1 cellular context compared by ENCODE assay signal in the genomic region with DNA sequence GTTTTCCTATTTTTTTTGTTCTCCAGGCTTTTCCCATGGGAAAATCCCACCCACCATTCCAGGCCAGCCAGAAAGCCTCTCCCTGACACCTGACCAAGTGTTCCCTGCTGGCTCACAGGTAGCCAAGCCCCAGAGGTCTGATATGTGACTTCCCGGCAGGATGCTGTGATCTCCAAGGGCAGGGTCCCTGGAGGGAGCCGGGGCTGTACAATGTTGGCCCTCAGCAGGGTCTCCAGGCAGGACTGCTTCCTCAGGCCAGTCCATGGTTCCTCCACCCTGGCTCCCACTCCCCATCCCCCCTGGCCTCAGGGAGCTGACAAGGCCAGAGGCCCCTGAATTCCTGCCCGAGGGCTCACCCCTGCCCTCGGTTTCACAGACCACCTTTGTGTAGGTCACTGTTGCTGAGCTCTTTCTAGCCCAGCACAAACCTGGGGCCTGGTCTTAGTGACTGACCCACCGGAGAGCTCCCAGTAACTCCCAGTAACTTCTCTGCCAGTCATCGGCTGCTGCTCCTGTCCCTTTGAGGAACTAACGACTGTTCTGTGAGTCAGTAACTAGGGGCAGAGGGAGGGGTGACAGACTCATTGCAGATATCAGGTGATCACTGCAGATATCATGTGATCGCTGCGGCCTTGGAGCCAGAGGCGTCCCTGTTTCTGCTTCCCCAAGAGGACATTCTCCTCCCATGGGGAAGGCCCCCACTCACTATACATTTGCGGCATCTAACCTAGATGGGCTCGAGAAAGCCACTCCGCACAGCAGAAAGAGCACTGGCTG.
TF ChIP-seq lines count a peak whose summit lies in the region.

No MANE protein-coding gene starts in this region.

TF ChIP-seq in HepG2, 621 proteins besides CTCF, POLR2A, EP300 and RAD21 (continued from another document and continues in another):
- TF ChIP-seq, protein P1, sequence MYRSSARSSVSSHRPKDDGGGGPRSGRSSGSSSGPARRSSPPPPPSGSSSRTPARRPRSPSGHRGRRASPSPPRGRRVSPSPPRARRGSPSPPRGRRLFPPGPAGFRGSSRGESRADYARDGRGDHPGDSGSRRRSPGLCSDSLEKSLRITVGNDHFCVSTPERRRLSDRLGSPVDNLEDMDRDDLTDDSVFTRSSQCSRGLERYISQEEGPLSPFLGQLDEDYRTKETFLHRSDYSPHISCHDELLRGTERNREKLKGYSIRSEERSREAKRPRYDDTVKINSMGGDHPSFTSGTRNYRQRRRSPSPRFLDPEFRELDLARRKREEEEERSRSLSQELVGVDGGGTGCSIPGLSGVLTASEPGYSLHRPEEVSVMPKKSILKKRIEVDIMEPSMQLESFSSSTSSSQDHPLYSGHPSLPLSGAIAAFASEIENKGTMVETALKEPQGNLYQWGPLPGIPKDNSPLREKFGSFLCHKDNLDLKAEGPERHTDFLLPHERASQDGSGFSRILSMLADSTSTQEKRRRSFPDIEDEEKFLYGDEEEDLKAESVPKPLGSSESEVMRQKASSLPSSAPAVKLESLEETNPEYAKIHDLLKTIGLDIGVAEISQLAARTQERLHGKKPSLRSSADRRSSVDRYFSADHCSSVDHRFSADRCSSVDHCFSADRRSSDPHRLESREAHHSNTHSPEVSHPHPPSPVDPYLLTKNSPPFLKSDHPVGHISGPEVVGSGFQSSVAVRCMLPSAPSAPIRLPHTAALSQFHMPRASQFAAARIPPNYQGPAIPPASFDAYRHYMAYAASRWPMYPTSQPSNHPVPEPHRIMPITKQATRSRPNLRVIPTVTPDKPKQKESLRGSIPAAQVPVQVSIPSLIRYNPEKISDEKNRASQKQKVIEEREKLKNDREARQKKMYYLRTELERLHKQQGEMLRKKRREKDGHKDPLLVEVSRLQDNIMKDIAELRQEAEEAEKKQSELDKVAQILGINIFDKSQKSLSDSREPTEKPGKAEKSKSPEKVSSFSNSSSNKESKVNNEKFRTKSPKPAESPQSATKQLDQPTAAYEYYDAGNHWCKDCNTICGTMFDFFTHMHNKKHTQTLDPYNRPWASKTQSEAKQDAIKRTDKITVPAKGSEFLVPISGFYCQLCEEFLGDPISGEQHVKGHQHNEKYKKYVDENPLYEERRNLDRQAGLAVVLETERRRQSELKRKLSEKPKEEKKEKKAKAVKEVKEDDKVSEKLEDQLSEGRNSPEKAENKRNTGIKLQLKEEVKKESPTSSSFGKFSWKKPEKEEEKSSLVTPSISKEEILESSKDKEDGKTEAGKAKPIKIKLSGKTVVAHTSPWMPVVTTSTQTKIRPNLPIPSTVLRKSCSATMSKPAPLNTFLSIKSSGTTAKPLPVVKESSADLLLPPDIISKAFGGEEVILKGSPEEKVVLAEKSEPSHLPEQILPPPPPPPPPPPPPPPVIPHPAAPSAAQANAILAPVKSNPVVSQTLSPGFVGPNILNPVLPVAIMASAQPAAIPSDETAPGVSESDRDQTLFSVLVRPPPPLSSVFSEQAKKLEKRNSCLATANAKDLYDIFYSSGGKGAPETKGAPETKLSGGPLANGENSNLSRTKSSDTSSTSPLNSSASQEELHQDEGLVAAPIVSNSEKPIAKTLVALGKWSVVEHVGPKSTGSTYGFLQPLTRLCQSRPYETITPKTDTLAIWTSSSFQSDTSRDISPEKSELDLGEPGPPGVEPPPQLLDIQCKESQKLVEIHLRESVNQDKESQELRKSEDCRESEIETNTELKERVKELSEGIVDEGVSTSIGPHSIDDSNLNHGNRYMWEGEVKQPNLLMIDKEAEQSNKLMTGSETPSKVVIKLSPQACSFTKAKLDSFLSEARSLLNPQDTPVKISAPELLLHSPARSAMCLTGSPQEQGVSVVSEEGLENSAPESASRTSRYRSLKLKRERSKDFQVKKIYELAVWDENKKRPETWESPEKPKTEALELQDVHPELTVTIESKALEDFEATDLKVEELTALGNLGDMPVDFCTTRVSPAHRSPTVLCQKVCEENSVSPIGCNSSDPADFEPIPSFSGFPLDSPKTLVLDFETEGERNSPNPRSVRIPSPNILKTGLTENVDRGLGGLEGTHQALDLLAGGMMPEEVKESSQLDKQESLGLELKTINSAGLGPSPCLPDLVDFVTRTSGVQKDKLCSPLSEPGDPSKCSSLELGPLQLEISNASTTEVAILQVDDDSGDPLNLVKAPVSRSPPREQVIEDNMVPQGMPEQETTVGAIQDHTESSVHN (CRISPR knock-in tag; IDR thresholded peaks at IDR 0.05): no peak
- TF ChIP-seq, protein P2, sequence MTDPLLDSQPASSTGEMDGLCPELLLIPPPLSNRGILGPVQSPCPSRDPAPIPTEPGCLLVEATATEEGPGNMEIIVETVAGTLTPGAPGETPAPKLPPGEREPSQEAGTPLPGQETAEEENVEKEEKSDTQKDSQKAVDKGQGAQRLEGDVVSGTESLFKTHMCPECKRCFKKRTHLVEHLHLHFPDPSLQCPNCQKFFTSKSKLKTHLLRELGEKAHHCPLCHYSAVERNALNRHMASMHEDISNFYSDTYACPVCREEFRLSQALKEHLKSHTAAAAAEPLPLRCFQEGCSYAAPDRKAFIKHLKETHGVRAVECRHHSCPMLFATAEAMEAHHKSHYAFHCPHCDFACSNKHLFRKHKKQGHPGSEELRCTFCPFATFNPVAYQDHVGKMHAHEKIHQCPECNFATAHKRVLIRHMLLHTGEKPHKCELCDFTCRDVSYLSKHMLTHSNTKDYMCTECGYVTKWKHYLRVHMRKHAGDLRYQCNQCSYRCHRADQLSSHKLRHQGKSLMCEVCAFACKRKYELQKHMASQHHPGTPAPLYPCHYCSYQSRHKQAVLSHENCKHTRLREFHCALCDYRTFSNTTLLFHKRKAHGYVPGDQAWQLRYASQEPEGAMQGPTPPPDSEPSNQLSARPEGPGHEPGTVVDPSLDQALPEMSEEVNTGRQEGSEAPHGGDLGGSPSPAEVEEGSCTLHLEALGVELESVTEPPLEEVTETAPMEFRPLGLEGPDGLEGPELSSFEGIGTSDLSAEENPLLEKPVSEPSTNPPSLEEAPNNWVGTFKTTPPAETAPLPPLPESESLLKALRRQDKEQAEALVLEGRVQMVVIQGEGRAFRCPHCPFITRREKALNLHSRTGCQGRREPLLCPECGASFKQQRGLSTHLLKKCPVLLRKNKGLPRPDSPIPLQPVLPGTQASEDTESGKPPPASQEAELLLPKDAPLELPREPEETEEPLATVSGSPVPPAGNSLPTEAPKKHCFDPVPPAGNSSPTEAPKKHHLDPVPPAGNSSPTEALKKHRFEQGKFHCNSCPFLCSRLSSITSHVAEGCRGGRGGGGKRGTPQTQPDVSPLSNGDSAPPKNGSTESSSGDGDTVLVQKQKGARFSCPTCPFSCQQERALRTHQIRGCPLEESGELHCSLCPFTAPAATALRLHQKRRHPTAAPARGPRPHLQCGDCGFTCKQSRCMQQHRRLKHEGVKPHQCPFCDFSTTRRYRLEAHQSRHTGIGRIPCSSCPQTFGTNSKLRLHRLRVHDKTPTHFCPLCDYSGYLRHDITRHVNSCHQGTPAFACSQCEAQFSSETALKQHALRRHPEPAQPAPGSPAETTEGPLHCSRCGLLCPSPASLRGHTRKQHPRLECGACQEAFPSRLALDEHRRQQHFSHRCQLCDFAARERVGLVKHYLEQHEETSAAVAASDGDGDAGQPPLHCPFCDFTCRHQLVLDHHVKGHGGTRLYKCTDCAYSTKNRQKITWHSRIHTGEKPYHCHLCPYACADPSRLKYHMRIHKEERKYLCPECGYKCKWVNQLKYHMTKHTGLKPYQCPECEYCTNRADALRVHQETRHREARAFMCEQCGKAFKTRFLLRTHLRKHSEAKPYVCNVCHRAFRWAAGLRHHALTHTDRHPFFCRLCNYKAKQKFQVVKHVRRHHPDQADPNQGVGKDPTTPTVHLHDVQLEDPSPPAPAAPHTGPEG (CRISPR knock-in tag; IDR thresholded peaks at IDR 0.05): no peak
- TF ChIP-seq ZNF563 (CRISPR knock-in tag; IDR thresholded peaks at IDR 0.05) (no peak), ZNF124 (CRISPR knock-in tag; IDR thresholded peaks at IDR 0.05) (no peak), SOX6 (IDR thresholded peaks at IDR 0.05) (no peak), SOX6 (CRISPR knock-in tag; IDR thresholded peaks at IDR 0.05) (no peak; the same call in 1 of the 2 replicates), ISX (CRISPR knock-in tag; conservative IDR thresholded peaks at IDR 0.05) (no peak), BRCA1 (CRISPR knock-in tag; IDR thresholded peaks at IDR 0.05) (no peak), MBD4 (IDR thresholded peaks at IDR 0.05; ENCODE audit: borderline replicate concordance, low read length) (no peak), MYNN (CRISPR knock-in tag; IDR thresholded peaks at IDR 0.05; ENCODE audit: low read depth) (no peak), MXD4 (CRISPR knock-in tag; IDR thresholded peaks at IDR 0.05) (no peak), ZNF558 (CRISPR knock-in tag; IDR thresholded peaks at IDR 0.05; ENCODE audit: borderline replicate concordance) (no peak), THYN1 (CRISPR knock-in tag; IDR thresholded peaks at IDR 0.05; ENCODE audit: borderline replicate concordance, low read depth) (no peak), ZNF841 (CRISPR knock-in tag; IDR thresholded peaks at IDR 0.05; ENCODE audit: borderline replicate concordance) (no peak), ISL2 (CRISPR knock-in tag; IDR thresholded peaks at IDR 0.05) (no peak), SRY (CRISPR knock-in tag; IDR thresholded peaks at IDR 0.05) (peak; percentile 89; the same call in 1 of the 2 replicates), ZFP36L1 (CRISPR knock-in tag; IDR thresholded peaks at IDR 0.05) (no peak), PAWR (CRISPR knock-in tag; IDR thresholded peaks at IDR 0.05; ENCODE audit: borderline replicate concordance) (no peak), ATM (IDR thresholded peaks at IDR 0.05; ENCODE audit: borderline replicate concordance) (no peak), ZNF670 (CRISPR knock-in tag; IDR thresholded peaks at IDR 0.05; ENCODE audit: borderline replicate concordance) (0 out of 2 replicates have a peak, but pooled peaks have one; percentile 48), ZNF292 (CRISPR knock-in tag; IDR thresholded peaks at IDR 0.05; ENCODE audit: borderline replicate concordance, low read depth) (peak; percentile 68)
- TF ChIP-seq, protein P3, sequence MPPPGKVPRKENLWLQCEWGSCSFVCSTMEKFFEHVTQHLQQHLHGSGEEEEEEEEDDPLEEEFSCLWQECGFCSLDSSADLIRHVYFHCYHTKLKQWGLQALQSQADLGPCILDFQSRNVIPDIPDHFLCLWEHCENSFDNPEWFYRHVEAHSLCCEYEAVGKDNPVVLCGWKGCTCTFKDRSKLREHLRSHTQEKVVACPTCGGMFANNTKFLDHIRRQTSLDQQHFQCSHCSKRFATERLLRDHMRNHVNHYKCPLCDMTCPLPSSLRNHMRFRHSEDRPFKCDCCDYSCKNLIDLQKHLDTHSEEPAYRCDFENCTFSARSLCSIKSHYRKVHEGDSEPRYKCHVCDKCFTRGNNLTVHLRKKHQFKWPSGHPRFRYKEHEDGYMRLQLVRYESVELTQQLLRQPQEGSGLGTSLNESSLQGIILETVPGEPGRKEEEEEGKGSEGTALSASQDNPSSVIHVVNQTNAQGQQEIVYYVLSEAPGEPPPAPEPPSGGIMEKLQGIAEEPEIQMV (CRISPR knock-in tag; IDR thresholded peaks at IDR 0.05; ENCODE audit: low read depth): no peak
- TF ChIP-seq, protein P4, sequence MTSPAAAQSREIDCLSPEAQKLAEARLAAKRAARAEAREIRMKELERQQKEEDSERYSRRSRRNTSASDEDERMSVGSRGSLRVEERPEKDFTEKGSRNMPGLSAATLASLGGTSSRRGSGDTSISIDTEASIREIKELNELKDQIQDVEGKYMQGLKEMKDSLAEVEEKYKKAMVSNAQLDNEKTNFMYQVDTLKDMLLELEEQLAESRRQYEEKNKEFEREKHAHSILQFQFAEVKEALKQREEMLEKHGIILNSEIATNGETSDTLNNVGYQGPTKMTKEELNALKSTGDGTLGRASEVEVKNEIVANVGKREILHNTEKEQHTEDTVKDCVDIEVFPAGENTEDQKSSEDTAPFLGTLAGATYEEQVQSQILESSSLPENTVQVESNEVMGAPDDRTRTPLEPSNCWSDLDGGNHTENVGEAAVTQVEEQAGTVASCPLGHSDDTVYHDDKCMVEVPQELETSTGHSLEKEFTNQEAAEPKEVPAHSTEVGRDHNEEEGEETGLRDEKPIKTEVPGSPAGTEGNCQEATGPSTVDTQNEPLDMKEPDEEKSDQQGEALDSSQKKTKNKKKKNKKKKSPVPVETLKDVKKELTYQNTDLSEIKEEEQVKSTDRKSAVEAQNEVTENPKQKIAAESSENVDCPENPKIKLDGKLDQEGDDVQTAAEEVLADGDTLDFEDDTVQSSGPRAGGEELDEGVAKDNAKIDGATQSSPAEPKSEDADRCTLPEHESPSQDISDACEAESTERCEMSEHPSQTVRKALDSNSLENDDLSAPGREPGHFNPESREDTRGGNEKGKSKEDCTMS (CRISPR knock-in tag; conservative IDR thresholded peaks at IDR 0.05): no peak
- TF ChIP-seq, protein P5, sequence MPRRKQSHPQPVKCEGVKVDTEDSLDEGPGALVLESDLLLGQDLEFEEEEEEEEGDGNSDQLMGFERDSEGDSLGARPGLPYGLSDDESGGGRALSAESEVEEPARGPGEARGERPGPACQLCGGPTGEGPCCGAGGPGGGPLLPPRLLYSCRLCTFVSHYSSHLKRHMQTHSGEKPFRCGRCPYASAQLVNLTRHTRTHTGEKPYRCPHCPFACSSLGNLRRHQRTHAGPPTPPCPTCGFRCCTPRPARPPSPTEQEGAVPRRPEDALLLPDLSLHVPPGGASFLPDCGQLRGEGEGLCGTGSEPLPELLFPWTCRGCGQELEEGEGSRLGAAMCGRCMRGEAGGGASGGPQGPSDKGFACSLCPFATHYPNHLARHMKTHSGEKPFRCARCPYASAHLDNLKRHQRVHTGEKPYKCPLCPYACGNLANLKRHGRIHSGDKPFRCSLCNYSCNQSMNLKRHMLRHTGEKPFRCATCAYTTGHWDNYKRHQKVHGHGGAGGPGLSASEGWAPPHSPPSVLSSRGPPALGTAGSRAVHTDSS (CRISPR knock-in tag; conservative IDR thresholded peaks at IDR 0.05): no peak
- TF ChIP-seq, protein P6, sequence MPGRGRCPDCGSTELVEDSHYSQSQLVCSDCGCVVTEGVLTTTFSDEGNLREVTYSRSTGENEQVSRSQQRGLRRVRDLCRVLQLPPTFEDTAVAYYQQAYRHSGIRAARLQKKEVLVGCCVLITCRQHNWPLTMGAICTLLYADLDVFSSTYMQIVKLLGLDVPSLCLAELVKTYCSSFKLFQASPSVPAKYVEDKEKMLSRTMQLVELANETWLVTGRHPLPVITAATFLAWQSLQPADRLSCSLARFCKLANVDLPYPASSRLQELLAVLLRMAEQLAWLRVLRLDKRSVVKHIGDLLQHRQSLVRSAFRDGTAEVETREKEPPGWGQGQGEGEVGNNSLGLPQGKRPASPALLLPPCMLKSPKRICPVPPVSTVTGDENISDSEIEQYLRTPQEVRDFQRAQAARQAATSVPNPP (CRISPR knock-in tag; IDR thresholded peaks at IDR 0.05): no peak
- TF ChIP-seq, protein P7, sequence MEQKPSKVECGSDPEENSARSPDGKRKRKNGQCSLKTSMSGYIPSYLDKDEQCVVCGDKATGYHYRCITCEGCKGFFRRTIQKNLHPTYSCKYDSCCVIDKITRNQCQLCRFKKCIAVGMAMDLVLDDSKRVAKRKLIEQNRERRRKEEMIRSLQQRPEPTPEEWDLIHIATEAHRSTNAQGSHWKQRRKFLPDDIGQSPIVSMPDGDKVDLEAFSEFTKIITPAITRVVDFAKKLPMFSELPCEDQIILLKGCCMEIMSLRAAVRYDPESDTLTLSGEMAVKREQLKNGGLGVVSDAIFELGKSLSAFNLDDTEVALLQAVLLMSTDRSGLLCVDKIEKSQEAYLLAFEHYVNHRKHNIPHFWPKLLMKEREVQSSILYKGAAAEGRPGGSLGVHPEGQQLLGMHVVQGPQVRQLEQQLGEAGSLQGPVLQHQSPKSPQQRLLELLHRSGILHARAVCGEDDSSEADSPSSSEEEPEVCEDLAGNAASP (CRISPR knock-in tag; IDR thresholded peaks at IDR 0.05; ENCODE audit: borderline replicate concordance): no peak
